Comparison of ENCODE assay signal across 8 cellular contexts in genomic region chr11:61899146-61899841, GRCh38. TPM values are rescaled to one million over a fixed set of nuclear protein-coding genes. Genes with fewer than 3 reads are reported as not detected.
A peak's percentile ranks its signal among the peaks of the same experiment; 100 is the strongest.
DNase-seq lines count a peak whose midpoint lies in the region; ATAC-seq, FAIRE-seq and TF ChIP-seq lines count a peak whose summit lies in the region.

No MANE protein-coding gene starts in this region.

- H3K4me1 ChIP-seq in CD8-positive, alpha-beta T cell (ENCODE audit: insufficient read depth, low read length) = peaks cover 5% of the 10 kb centered on the region
- H3K4me1 ChIP-seq in fibroblast of lung (ENCODE audit: control insufficient read depth, extremely low read depth, insufficient read depth, low read length) = no peaks in the 10 kb centered on the region
- peaks cover 0 to 20% (median 10%) of the 10 kb centered on the region in 4 donors for H3K4me1 ChIP-seq in stomach

- no peaks in the 10 kb centered on the region for H3K36me3 ChIP-seq in CD8-positive, alpha-beta T cell (ENCODE audit: insufficient read depth, low read length)
- H3K36me3 ChIP-seq in fibroblast of lung (ENCODE audit: control insufficient read depth, insufficient read depth, low read length) = peaks cover 2% of the 10 kb centered on the region
- peaks cover 0 to 38% (median 27%) of the 10 kb centered on the region in 4 donors for H3K36me3 ChIP-seq in stomach

- no peaks in the 10 kb centered on the region for H3K36me3 Mint-ChIP-seq in CD8-positive, alpha-beta T cell
- H3K36me3 Mint-ChIP-seq in neural crest cell (ENCODE audit: low read depth) = no peaks in the 10 kb centered on the region

- H3K9ac ChIP-seq in fibroblast of lung (ENCODE audit: insufficient read depth, low read length) = no peak overlapping the region

- H3K27ac ChIP-seq in CD8-positive, alpha-beta T cell (ENCODE audit: low read depth, low read length) = no peak overlapping the region
- H3K27ac ChIP-seq in fibroblast of lung (ENCODE audit: insufficient read depth, low read length) (no peak overlapping the region), stomach (peak overlapping the region in 3 of 5 donors; percentile 14 to 36 (median 15))

- H3K9me3 ChIP-seq in CD8-positive, alpha-beta T cell (ENCODE audit: low read length) = no peaks in the 10 kb centered on the region
- H3K9me3 ChIP-seq in fibroblast of lung (ENCODE audit: control insufficient read depth, insufficient read depth, low read depth, low read length) = no peaks in the 10 kb centered on the region
- no peaks in the 10 kb centered on the region for H3K9me3 ChIP-seq in stomach

- H3K27me3 Mint-ChIP-seq in CD8-positive, alpha-beta T cell (ENCODE audit: low read depth) = peaks cover 5% of the 10 kb centered on the region
- peaks cover 5% of the 10 kb centered on the region for H3K27me3 Mint-ChIP-seq in neural crest cell (ENCODE audit: low read depth)

- no peaks in the 10 kb centered on the region for H3K9me3 Mint-ChIP-seq in CD8-positive, alpha-beta T cell
- no peaks in the 10 kb centered on the region for H3K9me3 Mint-ChIP-seq in neural crest cell

- peak; percentile 98 for TF ChIP-seq CTCF in CD8-positive, alpha-beta T cell (IDR thresholded peaks at IDR 0.05)
- peak; percentile 93 to 97 for TF ChIP-seq CTCF in fibroblast of lung (conservative IDR thresholded peaks at IDR 0.05 in 1 of 2, IDR thresholded peaks at IDR 0.05 in 1 of 2; ENCODE audit: low read depth in 1 of 2, low read length in 2 of 2)
- peak; percentile 100 for TF ChIP-seq CTCF in neural crest cell (conservative IDR thresholded peaks at IDR 0.05)
- peak in 6 of 7 experiments; percentile 74 to 100 (median 99) for TF ChIP-seq CTCF in stomach (IDR thresholded peaks at IDR 0.05)

- no peak overlapping the region for H3K4me3 Mint-ChIP-seq in CD8-positive, alpha-beta T cell
- H3K4me3 Mint-ChIP-seq in neural crest cell = no peak overlapping the region

- CTCF ChIA-PET in CD8-positive, alpha-beta T cell (lab: Charles Lee) = interaction anchor here (0.6 to 11.4 kb wide), 58 partner anchors 9 to 917 kb away, joined by 3 to 356 read pairs (median 4); partner anchors contain the start of genes FADS1 and FADS3

- H3K4me2 ChIP-seq in fibroblast of lung (ENCODE audit: extremely low read depth, insufficient read depth, low read length) = no peak overlapping the region

- FAIRE-seq in RCC 7860 (lab: Jason Lieb, UNC) = no peak

- peaks cover 6% of the 10 kb centered on the region for H3K4me1 Mint-ChIP-seq in CD8-positive, alpha-beta T cell (ENCODE audit: low read depth)
- H3K4me1 Mint-ChIP-seq in neural crest cell = no peaks in the 10 kb centered on the region

- WGBS in stomach, 5 donors = 43 to 48% (median 45%) methylated on average over 23 to 27 of the region's 27 CpGs

- peak; percentile 96 for ATAC-seq in CD8-positive, alpha-beta T cell
- ATAC-seq in GM21390 (IDR thresholded peaks at IDR 0.05; ENCODE audit: unreplicated experiment) = peak; percentile 67

- H3K79me2 ChIP-seq in fibroblast of lung (ENCODE audit: control insufficient read depth, insufficient read depth, low read length) = no peaks in the 10 kb centered on the region

- POLR2A ChIA-PET in CD8-positive, alpha-beta T cell (lab: Charles Lee) = interaction anchor here (0.9 to 1.5 kb wide), 3 partner anchors 102 to 210 kb away, joined by 3 to 11 read pairs (median 3); no protein-coding TSS in a partner anchor

- no peak overlapping the region for H3K4me3 ChIP-seq in CD8-positive, alpha-beta T cell (ENCODE audit: low read depth, low read length)
- H3K4me3 ChIP-seq in fibroblast of lung (replicated peaks in 1 of 4; ENCODE audit: control extremely low read depth in 1 of 4, insufficient read depth in 1 of 4, low read depth in 3 of 4, low read length in 4 of 4) (no peak overlapping the region), stomach (no peak overlapping the region)

- TF ChIP-seq EP300 in stomach (IDR thresholded peaks at IDR 0.05) = no peak

- H4K20me1 ChIP-seq in fibroblast of lung (ENCODE audit: control insufficient read depth, extremely low read depth, insufficient read depth, low read length) = no peaks in the 10 kb centered on the region

- no peaks in the 10 kb centered on the region for H3K27me3 ChIP-seq in CD8-positive, alpha-beta T cell (ENCODE audit: insufficient read depth, low read length)
- H3K27me3 ChIP-seq in fibroblast of lung (ENCODE audit: control insufficient read depth, insufficient read depth, low read length) (no peaks in the 10 kb centered on the region), stomach (no peaks in the 10 kb centered on the region)

- no peak overlapping the region for H2AFZ ChIP-seq in fibroblast of lung (ENCODE audit: low read length)

- no peak for TF ChIP-seq POLR2A in stomach (IDR thresholded peaks at IDR 0.05)

- intact Hi-C loops in CD8-positive, alpha-beta T cell (cut with DNase I, micrococcal nuclease) = loop anchor here (1.0 to 5.0 kb wide), 7 partner anchors 8 to 209 kb away; partner anchors contain the start of genes FADS3 (in 1 of the 2) and FTH1 (in 1 of the 2)
- intact Hi-C loops in stomach (cut with DNase I; ENCODE audit: low total_unique reads) = loop anchor here (10.0 kb wide), 1 partner anchor 94 kb away; no protein-coding TSS in a partner anchor

- peak; percentile 89 to 98 (median 92) for DNase-seq in CD8-positive, alpha-beta T cell
- DNase-seq in LHCN-M2 (ENCODE audit: low read depth) (peak; percentile 59), RCC 7860 (ENCODE audit: low spot score) (peak; percentile 40), fibroblast of lung (ENCODE audit: low read depth in 2 of 2) (peak; percentile 51 to 68), neural crest cell (ENCODE audit: low read depth, low spot score) (peak; percentile 95), stomach (peak; percentile 87)
- peak; percentile 97 to 98 for DNase-seq in activated T-cell treated with anti-CD3 and anti-CD28 coated beads, Interleukin-2, amount 50 U/mL, for 48 hours

- peak overlapping the region; percentile 3 for H3K27ac Mint-ChIP-seq in CD8-positive, alpha-beta T cell
- no peak overlapping the region for H3K27ac Mint-ChIP-seq in neural crest cell (ENCODE audit: unreplicated experiment)

RNA-seq across cellular contexts. Expression of gene FADS3, which starts 7.9 kb away (rescaled TPM):
- 10 to 100 TPM; 11.5 to 14.9 TPM for total RNA-seq in CD8-positive, alpha-beta T cell
- total RNA-seq in LHCN-M2 (2014; rRNA removed) (293 and 313 TPM in 2 replicates), fibroblast of lung (112 and 224 TPM in 2 replicates), neural crest cell (13.6 and 17.0 TPM in 2 replicates), stomach (100 to 1,000 TPM in 1 of 5 donors, 10 to 100 TPM in 3, 1 to 10 TPM in 1; 2.6 to 140 (median 22.8) TPM)
- polyA plus RNA-seq in LHCN-M2 (2012) = 189 TPM
- polyA plus RNA-seq in fibroblast of lung (40.9 and 79.9 TPM in 2 replicates), stomach (10 to 100 TPM in 1 of 3 donors, 1 to 10 TPM in 2; 7.5 to 23.3 (median 7.9) TPM)
- 53.3 and 89.2 TPM in 2 replicates for polyA plus RNA-seq in fibroblast of lung (2012)
- 172 and 197 TPM in 2 replicates for polyA minus RNA-seq in fibroblast of lung (ENCODE audit: low replicate concordance)

RNA-seq across cellular contexts. Expression of gene RAB3IL1, which starts 18.1 kb away (rescaled TPM):
- total RNA-seq in CD8-positive, alpha-beta T cell = not detected
- total RNA-seq in LHCN-M2 (2014; rRNA removed) = 2.4 and 4.8 TPM in 2 replicates
- polyA plus RNA-seq in LHCN-M2 (2012) = 6.4 TPM
- 13.4 TPM in 2 replicates for total RNA-seq in fibroblast of lung
- polyA plus RNA-seq in fibroblast of lung = 9.6 and 9.9 TPM in 2 replicates
- polyA plus RNA-seq in fibroblast of lung (2012) = 14.7 and 15.8 TPM in 2 replicates
- polyA minus RNA-seq in fibroblast of lung (ENCODE audit: low replicate concordance) = 15.8 and 16.9 TPM in 2 replicates
- 1.0 and 3.4 TPM in 2 replicates for total RNA-seq in neural crest cell
- 10 to 100 TPM in 2 of 5 donors, 1 to 10 TPM in 1, under 1 TPM in 1, not detected in 1; 0.58 to 12.8 (median 7.1) TPM for total RNA-seq in stomach
- polyA plus RNA-seq in stomach = 10 to 100 TPM in 2 of 3 donors, 1 to 10 TPM in 1; 5.3 to 13.3 (median 11.6) TPM

RNA-seq across cellular contexts. Expression of gene BEST1, which starts 50.9 kb away (rescaled TPM):
- under 1 TPM; 0.08 to 0.31 TPM for total RNA-seq in CD8-positive, alpha-beta T cell
- 3.5 and 7.1 TPM in 2 replicates for total RNA-seq in LHCN-M2 (2014; rRNA removed)
- 3.2 TPM for polyA plus RNA-seq in LHCN-M2 (2012)
- total RNA-seq in fibroblast of lung = 7.7 and 15.2 TPM in 2 replicates
- 1.5 and 2.5 TPM in 2 replicates for polyA plus RNA-seq in fibroblast of lung
- polyA plus RNA-seq in fibroblast of lung (2012) = 2.7 and 3.0 TPM in 2 replicates
- 1.9 and 2.9 TPM in 2 replicates for polyA minus RNA-seq in fibroblast of lung (ENCODE audit: low replicate concordance)
- total RNA-seq in neural crest cell = 0.52 and 0.96 TPM in 2 replicates
- 10 to 100 TPM in 2 of 5 donors, 1 to 10 TPM in 2, not detected in 1; 1.2 to 27.4 (median 6.6) TPM for total RNA-seq in stomach
- polyA plus RNA-seq in stomach = 1 to 10 TPM; 3.4 to 3.8 (median 3.7) TPM

Comparison
In these comparisons a context has a peak if more than half of its experiments do, and no peak if none do; other contexts are left out.
1. DNase-seq: peak in every context shown above with its lines; median percentile 98 in activated T-cell treated with anti-CD3 and anti-CD28 coated beads, Interleukin-2, amount 50 U/mL, for 48 hours; 95 in neural crest cell; 92 in CD8-positive, alpha-beta T cell; 87 in stomach; 60 in fibroblast of lung; 59 in LHCN-M2; 40 in RCC 7860.
2. H3K27ac ChIP-seq: peak in stomach (3 of 5); none in CD8-positive, alpha-beta T cell (single experiment) and fibroblast of lung (single experiment).
3. Peak in every context shown above with its lines, with median percentiles within 50 percentile points of each other: CTCF ChIP-seq.